Comparison of ENCODE assay signal across 1 cellular context in the genomic region with DNA sequence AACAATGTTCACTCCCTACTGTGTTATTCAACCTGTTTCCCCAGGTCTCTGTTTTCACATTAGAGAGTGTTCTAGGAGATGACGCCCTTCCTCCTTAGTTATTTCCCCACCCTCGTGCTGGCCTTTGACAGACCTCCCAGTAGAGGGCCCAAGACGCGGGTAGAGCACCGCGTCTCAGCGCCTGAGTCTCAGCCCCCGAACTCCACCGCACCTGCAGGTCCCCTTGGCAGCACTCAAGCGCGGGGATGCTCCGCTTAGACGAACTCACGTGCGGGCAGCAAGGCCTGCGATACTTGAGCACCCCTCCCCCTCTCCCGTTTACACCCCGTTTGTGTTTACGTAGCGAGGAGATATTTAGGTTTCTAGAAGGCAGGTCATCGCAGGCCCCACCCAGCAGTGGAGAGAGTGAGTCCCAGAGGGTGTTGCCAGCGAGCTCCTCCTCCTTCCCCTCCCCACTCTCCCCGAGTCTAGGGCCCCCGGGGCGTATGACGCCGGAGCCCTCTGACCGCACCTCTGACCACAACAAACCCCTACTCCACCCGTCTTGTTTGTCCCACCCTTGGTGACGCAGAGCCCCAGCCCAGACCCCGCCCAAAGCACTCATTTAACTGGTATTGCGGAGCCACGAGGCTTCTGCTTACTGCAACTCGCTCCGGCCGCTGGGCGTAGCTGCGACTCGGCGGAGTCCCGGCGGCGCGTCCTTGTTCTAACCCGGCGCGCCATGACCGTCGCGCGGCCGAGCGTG.
TF ChIP-seq lines count a peak whose summit lies in the region.

A gene with protein sequence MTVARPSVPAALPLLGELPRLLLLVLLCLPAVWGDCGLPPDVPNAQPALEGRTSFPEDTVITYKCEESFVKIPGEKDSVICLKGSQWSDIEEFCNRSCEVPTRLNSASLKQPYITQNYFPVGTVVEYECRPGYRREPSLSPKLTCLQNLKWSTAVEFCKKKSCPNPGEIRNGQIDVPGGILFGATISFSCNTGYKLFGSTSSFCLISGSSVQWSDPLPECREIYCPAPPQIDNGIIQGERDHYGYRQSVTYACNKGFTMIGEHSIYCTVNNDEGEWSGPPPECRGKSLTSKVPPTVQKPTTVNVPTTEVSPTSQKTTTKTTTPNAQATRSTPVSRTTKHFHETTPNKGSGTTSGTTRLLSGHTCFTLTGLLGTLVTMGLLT (plus strand): TSS at position 634 of the 745 bp plus-strand sequence. CDS start 88 bp downstream, at position 722.

TF ChIP-seq in HepG2, 621 proteins besides CTCF, POLR2A, EP300 and RAD21 (continued from another document and continues in another):
- TF ChIP-seq, protein P1, sequence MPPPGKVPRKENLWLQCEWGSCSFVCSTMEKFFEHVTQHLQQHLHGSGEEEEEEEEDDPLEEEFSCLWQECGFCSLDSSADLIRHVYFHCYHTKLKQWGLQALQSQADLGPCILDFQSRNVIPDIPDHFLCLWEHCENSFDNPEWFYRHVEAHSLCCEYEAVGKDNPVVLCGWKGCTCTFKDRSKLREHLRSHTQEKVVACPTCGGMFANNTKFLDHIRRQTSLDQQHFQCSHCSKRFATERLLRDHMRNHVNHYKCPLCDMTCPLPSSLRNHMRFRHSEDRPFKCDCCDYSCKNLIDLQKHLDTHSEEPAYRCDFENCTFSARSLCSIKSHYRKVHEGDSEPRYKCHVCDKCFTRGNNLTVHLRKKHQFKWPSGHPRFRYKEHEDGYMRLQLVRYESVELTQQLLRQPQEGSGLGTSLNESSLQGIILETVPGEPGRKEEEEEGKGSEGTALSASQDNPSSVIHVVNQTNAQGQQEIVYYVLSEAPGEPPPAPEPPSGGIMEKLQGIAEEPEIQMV (CRISPR knock-in tag; IDR thresholded peaks at IDR 0.05; ENCODE audit: low read depth) = 0 out of 2 replicates have a peak, but pooled peaks have one; percentile 20
- TF ChIP-seq, protein P2, sequence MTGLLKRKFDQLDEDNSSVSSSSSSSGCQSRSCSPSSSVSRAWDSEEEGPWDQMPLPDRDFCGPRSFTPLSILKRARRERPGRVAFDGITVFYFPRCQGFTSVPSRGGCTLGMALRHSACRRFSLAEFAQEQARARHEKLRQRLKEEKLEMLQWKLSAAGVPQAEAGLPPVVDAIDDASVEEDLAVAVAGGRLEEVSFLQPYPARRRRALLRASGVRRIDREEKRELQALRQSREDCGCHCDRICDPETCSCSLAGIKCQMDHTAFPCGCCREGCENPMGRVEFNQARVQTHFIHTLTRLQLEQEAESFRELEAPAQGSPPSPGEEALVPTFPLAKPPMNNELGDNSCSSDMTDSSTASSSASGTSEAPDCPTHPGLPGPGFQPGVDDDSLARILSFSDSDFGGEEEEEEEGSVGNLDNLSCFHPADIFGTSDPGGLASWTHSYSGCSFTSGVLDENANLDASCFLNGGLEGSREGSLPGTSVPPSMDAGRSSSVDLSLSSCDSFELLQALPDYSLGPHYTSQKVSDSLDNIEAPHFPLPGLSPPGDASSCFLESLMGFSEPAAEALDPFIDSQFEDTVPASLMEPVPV (CRISPR knock-in tag; IDR thresholded peaks at IDR 0.05) = peak; percentile 39; the same call in 1 of the 2 replicates
- TF ChIP-seq HOXA3 (CRISPR knock-in tag; IDR thresholded peaks at IDR 0.05) (peak; percentile 59; the same call in 1 of the 2 replicates), ZFP1 (CRISPR knock-in tag; IDR thresholded peaks at IDR 0.05) (0 out of 2 replicates have a peak, but pooled peaks have one; percentile 23), ZSCAN31 (CRISPR knock-in tag; IDR thresholded peaks at IDR 0.05; ENCODE audit: low read depth) (peak; percentile 83; the same call in 1 of the 2 replicates), MEIS2 (CRISPR knock-in tag; IDR thresholded peaks at IDR 0.05) (no peak), ELF1 (CRISPR knock-in tag; IDR thresholded peaks at IDR 0.05) (no peak), ZNF232 (CRISPR knock-in tag; IDR thresholded peaks at IDR 0.05; ENCODE audit: borderline replicate concordance) (peak; percentile 65; the same call in 1 of the 2 replicates), CBX5 (CRISPR knock-in tag; IDR thresholded peaks at IDR 0.05; ENCODE audit: borderline replicate concordance) (no peak; the same call in 1 of the 2 replicates), ZNF841 (CRISPR knock-in tag; IDR thresholded peaks at IDR 0.05; ENCODE audit: borderline replicate concordance) (no peak), ZNF296 (CRISPR knock-in tag; conservative IDR thresholded peaks at IDR 0.05) (no peak), ZNF124 (CRISPR knock-in tag; IDR thresholded peaks at IDR 0.05) (no peak), U2AF1 (optimal IDR thresholded peaks at IDR 0.05; ENCODE audit: low read depth, low read length) (no peak), XBP1 (CRISPR knock-in tag; IDR thresholded peaks at IDR 0.05) (no peak), ZNF549 (CRISPR knock-in tag; IDR thresholded peaks at IDR 0.05) (no peak), IRF2 (CRISPR knock-in tag; IDR thresholded peaks at IDR 0.05) (no peak), ZNF564 (CRISPR knock-in tag; IDR thresholded peaks at IDR 0.05) (0 out of 2 replicates have a peak, but pooled peaks have one; percentile 75), ELF3 (CRISPR knock-in tag; IDR thresholded peaks at IDR 0.05) (peak; percentile 15; the same call in 1 of the 2 replicates), PHB2 (IDR thresholded peaks at IDR 0.05; ENCODE audit: partially characterized antibody) (no peak), NR2F1 (CRISPR knock-in tag; IDR thresholded peaks at IDR 0.05) (0 out of 4 replicates have a peak, but pooled peaks of 1 of the 2 experiments have one; percentile 24), ZNF83 (CRISPR knock-in tag; IDR thresholded peaks at IDR 0.05; ENCODE audit: borderline replicate concordance) (no peak), POGZ (CRISPR knock-in tag; IDR thresholded peaks at IDR 0.05) (peak; percentile 43; the same call in 1 of the 2 replicates), ZSCAN20 (CRISPR knock-in tag; IDR thresholded peaks at IDR 0.05; ENCODE audit: borderline replicate concordance) (no peak), NFE2 (CRISPR knock-in tag; IDR thresholded peaks at IDR 0.05) (no peak), SRSF1 (optimal IDR thresholded peaks at IDR 0.05; ENCODE audit: low read depth, low read length) (no peak), NR2C2 (CRISPR knock-in tag; IDR thresholded peaks at IDR 0.05; ENCODE audit: borderline replicate concordance) (peak; percentile 54; the same call in 1 of the 2 replicates), ZNF234 (CRISPR knock-in tag; conservative IDR thresholded peaks at IDR 0.05) (no peak), RBFOX2 (IDR thresholded peaks at IDR 0.05; ENCODE audit: low read depth, low read length) (peak; percentile 82), ZNF333 (CRISPR knock-in tag; IDR thresholded peaks at IDR 0.05; ENCODE audit: borderline replicate concordance) (no peak), HNRNPL (IDR thresholded peaks at IDR 0.05; ENCODE audit: low read depth, low read length) (no peak), TBX2 (CRISPR knock-in tag; IDR thresholded peaks at IDR 0.05; ENCODE audit: borderline replicate concordance) (peak; percentile 78), HNRNPLL (IDR thresholded peaks at IDR 0.05; ENCODE audit: low read depth, low read length, poor library complexity, severe bottlenecking) (peak; percentile 75), ZNF652 (CRISPR knock-in tag; IDR thresholded peaks at IDR 0.05; ENCODE audit: borderline replicate concordance, low read depth) (no peak), HNRNPUL1 (IDR thresholded peaks at IDR 0.05; ENCODE audit: low read depth, low read length) (no peak)
- TF ChIP-seq, protein P3, sequence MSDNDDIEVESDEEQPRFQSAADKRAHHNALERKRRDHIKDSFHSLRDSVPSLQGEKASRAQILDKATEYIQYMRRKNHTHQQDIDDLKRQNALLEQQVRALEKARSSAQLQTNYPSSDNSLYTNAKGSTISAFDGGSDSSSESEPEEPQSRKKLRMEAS (IDR thresholded peaks at IDR 0.05) = peak; percentile 81; the same call in 1 of the 2 replicates
- TF ChIP-seq, protein P4, sequence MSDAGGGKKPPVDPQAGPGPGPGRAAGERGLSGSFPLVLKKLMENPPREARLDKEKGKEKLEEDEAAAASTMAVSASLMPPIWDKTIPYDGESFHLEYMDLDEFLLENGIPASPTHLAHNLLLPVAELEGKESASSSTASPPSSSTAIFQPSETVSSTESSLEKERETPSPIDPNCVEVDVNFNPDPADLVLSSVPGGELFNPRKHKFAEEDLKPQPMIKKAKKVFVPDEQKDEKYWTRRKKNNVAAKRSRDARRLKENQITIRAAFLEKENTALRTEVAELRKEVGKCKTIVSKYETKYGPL (CRISPR knock-in tag; IDR thresholded peaks at IDR 0.05) = no peak
- TF ChIP-seq, protein P5, sequence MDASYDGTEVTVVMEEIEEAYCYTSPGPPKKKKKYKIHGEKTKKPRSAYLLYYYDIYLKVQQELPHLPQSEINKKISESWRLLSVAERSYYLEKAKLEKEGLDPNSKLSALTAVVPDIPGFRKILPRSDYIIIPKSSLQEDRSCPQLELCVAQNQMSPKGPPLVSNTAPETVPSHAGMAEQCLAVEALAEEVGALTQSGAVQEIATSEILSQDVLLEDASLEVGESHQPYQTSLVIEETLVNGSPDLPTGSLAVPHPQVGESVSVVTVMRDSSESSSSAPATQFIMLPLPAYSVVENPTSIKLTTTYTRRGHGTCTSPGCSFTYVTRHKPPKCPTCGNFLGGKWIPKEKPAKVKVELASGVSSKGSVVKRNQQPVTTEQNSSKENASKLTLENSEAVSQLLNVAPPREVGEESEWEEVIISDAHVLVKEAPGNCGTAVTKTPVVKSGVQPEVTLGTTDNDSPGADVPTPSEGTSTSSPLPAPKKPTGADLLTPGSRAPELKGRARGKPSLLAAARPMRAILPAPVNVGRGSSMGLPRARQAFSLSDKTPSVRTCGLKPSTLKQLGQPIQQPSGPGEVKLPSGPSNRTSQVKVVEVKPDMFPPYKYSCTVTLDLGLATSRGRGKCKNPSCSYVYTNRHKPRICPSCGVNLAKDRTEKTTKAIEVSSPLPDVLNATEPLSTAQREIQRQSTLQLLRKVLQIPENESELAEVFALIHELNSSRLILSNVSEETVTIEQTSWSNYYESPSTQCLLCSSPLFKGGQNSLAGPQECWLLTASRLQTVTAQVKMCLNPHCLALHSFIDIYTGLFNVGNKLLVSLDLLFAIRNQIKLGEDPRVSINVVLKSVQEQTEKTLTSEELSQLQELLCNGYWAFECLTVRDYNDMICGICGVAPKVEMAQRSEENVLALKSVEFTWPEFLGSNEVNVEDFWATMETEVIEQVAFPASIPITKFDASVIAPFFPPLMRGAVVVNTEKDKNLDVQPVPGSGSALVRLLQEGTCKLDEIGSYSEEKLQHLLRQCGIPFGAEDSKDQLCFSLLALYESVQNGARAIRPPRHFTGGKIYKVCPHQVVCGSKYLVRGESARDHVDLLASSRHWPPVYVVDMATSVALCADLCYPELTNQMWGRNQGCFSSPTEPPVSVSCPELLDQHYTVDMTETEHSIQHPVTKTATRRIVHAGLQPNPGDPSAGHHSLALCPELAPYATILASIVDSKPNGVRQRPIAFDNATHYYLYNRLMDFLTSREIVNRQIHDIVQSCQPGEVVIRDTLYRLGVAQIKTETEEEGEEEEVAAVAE (CRISPR knock-in tag; IDR thresholded peaks at IDR 0.05; ENCODE audit: borderline replicate concordance) = no peak
- TF ChIP-seq, protein P6, sequence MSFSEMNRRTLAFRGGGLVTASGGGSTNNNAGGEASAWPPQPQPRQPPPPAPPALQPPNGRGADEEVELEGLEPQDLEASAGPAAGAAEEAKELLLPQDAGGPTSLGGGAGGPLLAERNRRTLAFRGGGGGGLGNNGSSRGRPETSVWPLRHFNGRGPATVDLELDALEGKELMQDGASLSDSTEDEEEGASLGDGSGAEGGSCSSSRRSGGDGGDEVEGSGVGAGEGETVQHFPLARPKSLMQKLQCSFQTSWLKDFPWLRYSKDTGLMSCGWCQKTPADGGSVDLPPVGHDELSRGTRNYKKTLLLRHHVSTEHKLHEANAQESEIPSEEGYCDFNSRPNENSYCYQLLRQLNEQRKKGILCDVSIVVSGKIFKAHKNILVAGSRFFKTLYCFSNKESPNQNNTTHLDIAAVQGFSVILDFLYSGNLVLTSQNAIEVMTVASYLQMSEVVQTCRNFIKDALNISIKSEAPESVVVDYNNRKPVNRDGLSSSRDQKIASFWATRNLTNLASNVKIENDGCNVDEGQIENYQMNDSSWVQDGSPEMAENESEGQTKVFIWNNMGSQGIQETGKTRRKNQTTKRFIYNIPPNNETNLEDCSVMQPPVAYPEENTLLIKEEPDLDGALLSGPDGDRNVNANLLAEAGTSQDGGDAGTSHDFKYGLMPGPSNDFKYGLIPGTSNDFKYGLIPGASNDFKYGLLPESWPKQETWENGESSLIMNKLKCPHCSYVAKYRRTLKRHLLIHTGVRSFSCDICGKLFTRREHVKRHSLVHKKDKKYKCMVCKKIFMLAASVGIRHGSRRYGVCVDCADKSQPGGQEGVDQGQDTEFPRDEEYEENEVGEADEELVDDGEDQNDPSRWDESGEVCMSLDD (CRISPR knock-in tag; IDR thresholded peaks at IDR 0.05; ENCODE audit: borderline replicate concordance) = no peak
- TF ChIP-seq, protein P7, sequence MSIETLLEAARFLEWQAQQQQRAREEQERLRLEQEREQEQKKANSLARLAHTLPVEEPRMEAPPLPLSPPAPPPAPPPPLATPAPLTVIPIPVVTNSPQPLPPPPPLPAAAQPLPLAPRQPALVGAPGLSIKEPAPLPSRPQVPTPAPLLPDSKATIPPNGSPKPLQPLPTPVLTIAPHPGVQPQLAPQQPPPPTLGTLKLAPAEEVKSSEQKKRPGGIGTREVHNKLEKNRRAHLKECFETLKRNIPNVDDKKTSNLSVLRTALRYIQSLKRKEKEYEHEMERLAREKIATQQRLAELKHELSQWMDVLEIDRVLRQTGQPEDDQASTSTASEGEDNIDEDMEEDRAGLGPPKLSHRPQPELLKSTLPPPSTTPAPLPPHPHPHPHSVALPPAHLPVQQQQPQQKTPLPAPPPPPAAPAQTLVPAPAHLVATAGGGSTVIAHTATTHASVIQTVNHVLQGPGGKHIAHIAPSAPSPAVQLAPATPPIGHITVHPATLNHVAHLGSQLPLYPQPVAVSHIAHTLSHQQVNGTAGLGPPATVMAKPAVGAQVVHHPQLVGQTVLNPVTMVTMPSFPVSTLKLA (IDR thresholded peaks at IDR 0.05) = peak; percentile 36
- TF ChIP-seq, protein P8, sequence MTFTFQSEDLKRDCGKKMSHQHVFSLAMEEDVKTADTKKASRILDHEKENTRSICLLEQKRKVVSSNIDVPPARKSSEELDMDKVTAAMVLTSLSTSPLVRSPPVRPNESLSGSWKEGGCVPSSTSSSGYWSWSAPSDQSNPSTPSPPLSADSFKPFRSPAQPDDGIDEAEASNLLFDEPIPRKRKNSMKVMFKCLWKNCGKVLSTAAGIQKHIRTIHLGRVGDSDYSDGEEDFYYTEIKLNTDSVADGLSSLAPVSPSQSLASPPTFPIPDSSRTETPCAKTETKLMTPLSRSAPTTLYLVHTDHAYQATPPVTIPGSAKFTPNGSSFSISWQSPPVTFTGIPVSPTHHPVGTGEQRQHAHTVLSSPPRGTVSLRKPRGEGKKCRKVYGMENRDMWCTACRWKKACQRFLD (CRISPR knock-in tag; IDR thresholded peaks at IDR 0.05; ENCODE audit: borderline replicate concordance) = no peak
- TF ChIP-seq, protein P9, sequence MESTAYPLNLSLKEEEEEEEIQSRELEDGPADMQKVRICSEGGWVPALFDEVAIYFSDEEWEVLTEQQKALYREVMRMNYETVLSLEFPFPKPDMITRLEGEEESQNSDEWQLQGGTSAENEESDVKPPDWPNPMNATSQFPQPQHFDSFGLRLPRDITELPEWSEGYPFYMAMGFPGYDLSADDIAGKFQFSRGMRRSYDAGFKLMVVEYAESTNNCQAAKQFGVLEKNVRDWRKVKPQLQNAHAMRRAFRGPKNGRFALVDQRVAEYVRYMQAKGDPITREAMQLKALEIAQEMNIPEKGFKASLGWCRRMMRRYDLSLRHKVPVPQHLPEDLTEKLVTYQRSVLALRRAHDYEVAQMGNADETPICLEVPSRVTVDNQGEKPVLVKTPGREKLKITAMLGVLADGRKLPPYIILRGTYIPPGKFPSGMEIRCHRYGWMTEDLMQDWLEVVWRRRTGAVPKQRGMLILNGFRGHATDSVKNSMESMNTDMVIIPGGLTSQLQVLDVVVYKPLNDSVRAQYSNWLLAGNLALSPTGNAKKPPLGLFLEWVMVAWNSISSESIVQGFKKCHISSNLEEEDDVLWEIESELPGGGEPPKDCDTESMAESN (CRISPR knock-in tag; conservative IDR thresholded peaks at IDR 0.05) = peak; percentile 81; the same call in 1 of the 2 replicates
